ENCODE assay signal across 8 cellular contexts in the genomic region with DNA sequence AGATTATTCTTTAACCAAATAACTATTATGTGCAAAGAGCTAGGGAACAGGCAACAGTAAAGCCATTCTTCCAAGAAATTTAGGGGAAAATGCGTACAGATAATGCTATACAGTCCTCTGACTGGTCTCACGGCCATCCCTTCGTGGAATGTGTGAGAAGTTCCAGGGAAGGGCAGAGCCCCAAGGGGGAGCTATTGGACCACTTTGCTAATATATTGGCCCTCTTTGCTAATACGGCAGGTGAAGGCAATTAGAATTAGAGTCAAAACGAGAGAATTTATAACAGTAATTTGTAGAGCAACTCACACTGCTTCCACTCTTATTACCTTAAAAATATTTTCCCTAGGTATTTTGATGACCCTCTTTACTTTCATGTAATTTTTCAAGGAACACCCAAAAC.
DNase-seq lines count a peak whose midpoint lies in the region; ATAC-seq and TF ChIP-seq lines count a peak whose summit lies in the region.

No MANE protein-coding gene starts in this region.

- H3K27ac Mint-ChIP-seq in activated T-helper 1 cell treated with anti-CD3 and anti-CD28 coated beads, Interleukin-12 subunit alpha, Interleukin-12 subunit beta, Interleukin-2, Interleukin-4 antibody, amounts not matched to agents 30 ng/mL and 10 ng/mL and 1 ng/mL, durations not matched to agents 14 hours and 24 hours and 36 hours: no peak overlapping the region

- no peak overlapping the region for H3K23ac ChIP-seq in trophoblast cell (ENCODE audit: low read length)

- H3K4me3 ChIP-seq in A673 (ENCODE audit: low read depth, low read length, poor library complexity, severe bottlenecking): no peak overlapping the region
- H3K4me3 ChIP-seq in cardiac fibroblast (replicated peaks in 1 of 2; ENCODE audit: low read depth in 2 of 2, low read length in 2 of 2): no peak overlapping the region
- H3K4me3 ChIP-seq in trophoblast cell (ENCODE audit: low read depth, low read length): no peak overlapping the region
- H3K4me3 ChIP-seq in sigmoid colon: no peak overlapping the region

- BruUV-seq in A673 (replicated peaks; lab: Mats Ljungman, UMichigan): no TSS peak

- H2AK5ac ChIP-seq in trophoblast cell (ENCODE audit: low read length): no peak overlapping the region

- H3K18ac ChIP-seq in trophoblast cell (ENCODE audit: low read length): no peak overlapping the region

- H3K4me1 ChIP-seq in A673 (ENCODE audit: insufficient read depth, low read length, poor library complexity, severe bottlenecking): peaks cover 5% of the 10 kb centered on the region
- H3K4me1 ChIP-seq in trophoblast cell (ENCODE audit: control insufficient read depth in 1 of 2, insufficient read depth in 2 of 2, low read length in 2 of 2): peaks cover 2% of the 10 kb centered on the region in 2 experiments
- H3K4me1 ChIP-seq in sigmoid colon: peaks cover 0 to 6% (median 5%) of the 10 kb centered on the region in 4 donors

- no CpG with 5 or more reads among the region's 5 CpGs for WGBS in trophoblast cell (ENCODE audit: extremely low coverage, insufficient coverage, insufficient read length)
- 45 to 65% methylated on average over 5 of the region's 5 CpGs for WGBS in sigmoid colon, 2 donors

- no peak overlapping the region for H3K4me2 ChIP-seq in trophoblast cell (ENCODE audit: low read length)

- intact Hi-C loops in A673 (cut with micrococcal nuclease; ENCODE audit: unreplicated experiment): loop anchor here (5.0 to 10.0 kb wide), 2 partner anchors 753 to 930 kb away; no protein-coding TSS in a partner anchor
- intact Hi-C loops in activated T-helper 1 cell treated with anti-CD3 and anti-CD28 coated beads, Interleukin-12 subunit alpha, Interleukin-12 subunit beta, Interleukin-2, Interleukin-4 antibody, amounts not matched to agents 30 ng/mL and 10 ng/mL and 1 ng/mL, durations not matched to agents 14 hours and 24 hours and 36 hours (cut with micrococcal nuclease): no loop called here
- intact Hi-C loops in sigmoid colon (cut with DNase I): loop anchor here (10.0 kb wide), 1 partner anchor 1523 kb away; no protein-coding TSS in a partner anchor

- no peak overlapping the region for H3K4ac ChIP-seq in trophoblast cell (ENCODE audit: low read depth, low read length)

- no peak overlapping the region for H3K14ac ChIP-seq in trophoblast cell (ENCODE audit: low read length)

- POLR2A ChIA-PET in A673 (lab: Charles Lee; ENCODE audit: low non-redundant PET): no interaction called here

- H3K4me1 Mint-ChIP-seq in activated T-helper 1 cell treated with anti-CD3 and anti-CD28 coated beads, Interleukin-12 subunit alpha, Interleukin-12 subunit beta, Interleukin-2, Interleukin-4 antibody, amounts not matched to agents 30 ng/mL and 10 ng/mL and 1 ng/mL, durations not matched to agents 14 hours and 24 hours and 36 hours (ENCODE audit: low read depth): no peaks in the 10 kb centered on the region

- no peak for TF ChIP-seq EP300 in sigmoid colon (IDR thresholded peaks at IDR 0.05)

- peak; percentile 37 for DNase-seq in A673 (ENCODE audit: low spot score)
- DNase-seq in NCI-H1694 treated with DMSO at 0.1 percent for 48 hours (lab: John Stamatoyannopoulos, UW): peak; percentile 35
- DNase-seq in cardiac fibroblast (ENCODE audit: low read depth in 2 of 2): peak; percentile 19 to 34
- DNase-seq in trophoblast cell: peak; percentile 27 to 71
- no peak for DNase-seq in activated T-helper 1 cell treated with anti-CD3 and anti-CD28 coated beads, Interleukin-12 subunit alpha, Interleukin-12 subunit beta, Interleukin-2, Interleukin-4 antibody, amounts not matched to agents 30 ng/mL and 10 ng/mL and 1 ng/mL, durations not matched to agents 14 hours and 24 hours and 36 hours (ENCODE audit: low spot score)
- DNase-seq in sigmoid colon: no peak
- DNase-seq in omental fat pad (ENCODE audit: low spot score): no peak

- H2BK120ac ChIP-seq in trophoblast cell (ENCODE audit: insufficient read depth, low read length, poor library complexity): no peak overlapping the region

- ATAC-seq in GM18520 (IDR thresholded peaks at IDR 0.05; ENCODE audit: unreplicated experiment): peak; percentile 27
- no peak for ATAC-seq in omental fat pad (ENCODE audit: low FRiP score)

- peaks cover 4% of the 10 kb centered on the region for H3K79me1 ChIP-seq in trophoblast cell (ENCODE audit: low read length)

- H2AFZ ChIP-seq in trophoblast cell (ENCODE audit: insufficient read depth, low read length, poor library complexity): no peak overlapping the region

- H2BK12ac ChIP-seq in trophoblast cell (ENCODE audit: low read length): no peak overlapping the region

- no peak overlapping the region for H4K91ac ChIP-seq in trophoblast cell (ENCODE audit: low read depth, low read length)

- H3K27ac ChIP-seq in A673 (ENCODE audit: low read depth, low read length, poor library complexity, severe bottlenecking) (no peak overlapping the region), trophoblast cell (ENCODE audit: low read depth, low read length) (no peak overlapping the region), sigmoid colon (no peak overlapping the region)

- no peak overlapping the region for H3K4me3 Mint-ChIP-seq in activated T-helper 1 cell treated with anti-CD3 and anti-CD28 coated beads, Interleukin-12 subunit alpha, Interleukin-12 subunit beta, Interleukin-2, Interleukin-4 antibody, amounts not matched to agents 30 ng/mL and 10 ng/mL and 1 ng/mL, durations not matched to agents 14 hours and 24 hours and 36 hours

- H3K9me3 Mint-ChIP-seq in activated T-helper 1 cell treated with anti-CD3 and anti-CD28 coated beads, Interleukin-12 subunit alpha, Interleukin-12 subunit beta, Interleukin-2, Interleukin-4 antibody, amounts not matched to agents 30 ng/mL and 10 ng/mL and 1 ng/mL, durations not matched to agents 14 hours and 24 hours and 36 hours: no peaks in the 10 kb centered on the region

- H4K12ac ChIP-seq in trophoblast cell (ENCODE audit: low read depth, low read length): no peak overlapping the region

- H3K27me3 ChIP-seq in A673 (replicated peaks; ENCODE audit: insufficient read depth, low read depth, low read length, poor library complexity) (no peaks in the 10 kb centered on the region), trophoblast cell (ENCODE audit: insufficient read depth, low read length) (no peaks in the 10 kb centered on the region), sigmoid colon (no peaks in the 10 kb centered on the region)

- H4K8ac ChIP-seq in trophoblast cell (ENCODE audit: low read depth, low read length): no peak overlapping the region

- peaks cover 8% of the 10 kb centered on the region for H3K27me3 Mint-ChIP-seq in activated T-helper 1 cell treated with anti-CD3 and anti-CD28 coated beads, Interleukin-12 subunit alpha, Interleukin-12 subunit beta, Interleukin-2, Interleukin-4 antibody, amounts not matched to agents 30 ng/mL and 10 ng/mL and 1 ng/mL, durations not matched to agents 14 hours and 24 hours and 36 hours (ENCODE audit: insufficient read depth)

- H3K9me3 ChIP-seq in A673 (ENCODE audit: low read depth, low read length, poor library complexity, severe bottlenecking) (no peaks in the 10 kb centered on the region), trophoblast cell (ENCODE audit: insufficient read depth, low read depth, low read length) (no peaks in the 10 kb centered on the region), sigmoid colon (no peaks in the 10 kb centered on the region)

- H2BK5ac ChIP-seq in trophoblast cell (ENCODE audit: low read depth, low read length, poor library complexity): no peak overlapping the region

- no peaks in the 10 kb centered on the region for H3K36me3 Mint-ChIP-seq in activated T-helper 1 cell treated with anti-CD3 and anti-CD28 coated beads, Interleukin-12 subunit alpha, Interleukin-12 subunit beta, Interleukin-2, Interleukin-4 antibody, amounts not matched to agents 30 ng/mL and 10 ng/mL and 1 ng/mL, durations not matched to agents 14 hours and 24 hours and 36 hours (ENCODE audit: low read depth)

- TF ChIP-seq POLR2A in sigmoid colon (IDR thresholded peaks at IDR 0.05): no peak

- no peak overlapping the region for H3K9ac ChIP-seq in trophoblast cell (ENCODE audit: low read length)

- CTCF ChIA-PET in A673 (lab: Charles Lee): interaction anchor here (1.1 to 1.2 kb wide), 2 partner anchors 22 to 39 kb away, joined by 3 to 4 read pairs; no protein-coding TSS in a partner anchor

- H3K36me3 ChIP-seq in A673 (ENCODE audit: insufficient read depth, low read length, poor library complexity, severe bottlenecking): no peaks in the 10 kb centered on the region
- no peaks in the 10 kb centered on the region for H3K36me3 ChIP-seq in trophoblast cell (ENCODE audit: control insufficient read depth in 1 of 2, insufficient read depth in 2 of 2, low read length in 2 of 2)
- H3K36me3 ChIP-seq in sigmoid colon: no peaks in the 10 kb centered on the region

- no peaks in the 10 kb centered on the region for H3K79me2 ChIP-seq in trophoblast cell (ENCODE audit: control insufficient read depth, insufficient read depth, low read length, poor library complexity)

- TF ChIP-seq CTCF in A673 (conservative IDR thresholded peaks at IDR 0.05; ENCODE audit: low read depth, low read length) (peak; percentile 69), cardiac fibroblast (IDR thresholded peaks at IDR 0.05; ENCODE audit: low read depth, low read length) (peak; percentile 60), sigmoid colon (IDR thresholded peaks at IDR 0.05) (no peak), omental fat pad (IDR thresholded peaks at IDR 0.05) (no peak)

Comparison
In these comparisons a context has a peak if more than half of its experiments do, and no peak if none do; other contexts are left out.
1. DNase-seq: peak in A673 (single experiment), NCI-H1694 treated with DMSO at 0.1 percent for 48 hours (single experiment), cardiac fibroblast (2 of 2) and trophoblast cell (2 of 2); none in activated T-helper 1 cell treated with anti-CD3 and anti-CD28 coated beads, Interleukin-12 subunit alpha, Interleukin-12 subunit beta, Interleukin-2, Interleukin-4 antibody, amounts not matched to agents 30 ng/mL and 10 ng/mL and 1 ng/mL, durations not matched to agents 14 hours and 24 hours and 36 hours (single experiment), sigmoid colon (single experiment) and omental fat pad (single experiment).
2. CTCF ChIP-seq: peak in A673 (single experiment) and cardiac fibroblast (single experiment); none in sigmoid colon (0 of 4) and omental fat pad (0 of 3).